16 cellular contexts compared by ENCODE assay signal in the genomic region with DNA sequence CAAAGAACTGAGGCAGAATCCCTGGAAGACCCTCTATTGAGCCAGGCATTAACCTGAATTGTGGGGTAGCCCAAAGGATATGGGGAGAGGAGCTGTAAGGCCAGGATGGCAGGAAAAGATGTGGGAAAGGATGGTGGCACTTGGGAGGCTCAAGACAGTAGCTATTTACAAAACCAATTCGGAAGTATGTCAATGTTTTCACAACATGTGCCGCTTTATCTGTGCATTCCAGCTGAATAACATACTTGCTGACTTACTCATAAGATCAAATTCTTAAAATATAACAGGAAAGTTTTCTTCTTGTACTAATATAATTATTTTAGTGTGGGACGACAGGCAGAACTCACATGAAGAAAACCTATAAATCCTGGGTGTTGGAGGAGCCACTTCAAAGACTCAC. TPM values are rescaled to one million over a fixed set of nuclear protein-coding genes. Genes with fewer than 3 reads are reported as not detected.
DNase-seq lines count a peak whose midpoint lies in the region; ATAC-seq and TF ChIP-seq lines count a peak whose summit lies in the region.
"Had no signal": no experiment of that assay in that cellular context is flagged by ENCODE, and none has a peak within 500 bp of the region (broad histone marks: within the 10 kb centered on the region; RNA-seq: fewer than 3 reads in every experiment).

No MANE protein-coding gene starts in this region.

- no peaks in the 10 kb centered on the region for H3F3A ChIP-seq in PC-3 (ENCODE audit: low read length, unreplicated experiment)

- in situ Hi-C loops in GM13977 (cut with MboI; ENCODE audit: low pct_unique_long_range_greater_than_20kb, low sequenced_read_pairs, unreplicated experiment), result loop anchor here (25.0 kb wide), 1 partner anchor 800 kb away; no protein-coding TSS in a partner anchor

- no peaks in the 10 kb centered on the region for H3K9me2 ChIP-seq in PC-3 (replicated peaks; ENCODE audit: low read length)

- intact Hi-C loops in PC-3 (cut with micrococcal nuclease), result no loop called here

- H3K36me3 ChIP-seq in BJ (ENCODE audit: control insufficient read depth, insufficient read depth, low read length), result no peaks in the 10 kb centered on the region
- no peaks in the 10 kb centered on the region for H3K36me3 ChIP-seq in PC-3 (ENCODE audit: low read depth, low read length)
- H3K36me3 ChIP-seq in H7 (replicated peaks; ENCODE audit: control insufficient read depth, insufficient read depth, low read length), result no peaks in the 10 kb centered on the region
- H3K36me3 ChIP-seq: gastroesophageal sphincter had no signal

- H4K20me1 ChIP-seq in PC-3 (ENCODE audit: low read length), result no peaks in the 10 kb centered on the region

- no peak overlapping the region for H3K9ac ChIP-seq in PC-3 (ENCODE audit: low read length)

- H3K27ac ChIP-seq in PC-3 (ENCODE audit: low read length), result no peak overlapping the region
- H3K27ac ChIP-seq: gastroesophageal sphincter, testis had no signal

- H3K4me3 ChIP-seq in BJ (ENCODE audit: low read depth, low read length) (no peak overlapping the region), PC-3 (ENCODE audit: low read length) (no peak overlapping the region), H7 (ENCODE audit: insufficient read depth, low read depth, low read length) (no peak overlapping the region)
- H3K4me3 ChIP-seq: gastroesophageal sphincter, testis had no signal

- no peak for TF ChIP-seq CTCF in BJ (IDR thresholded peaks at IDR 0.05; ENCODE audit: insufficient read depth, low read depth, low read length)
- no peak for TF ChIP-seq CTCF in PC-3 (conservative IDR thresholded peaks at IDR 0.05; ENCODE audit: low read depth, low read length)
- no peak for TF ChIP-seq CTCF in GM13977 (IDR thresholded peaks at IDR 0.05; ENCODE audit: extremely low read depth, insufficient read depth, missing control alignments)

- BruUV-seq in PC-3 (replicated peaks; lab: Mats Ljungman, UMichigan), result no TSS peak

- peak; percentile 40 for ATAC-seq in PC-3
- ATAC-seq: activated T-cell treated with anti-CD3 and anti-CD28 coated beads, Interleukin-2, amount 50 U/mL, for 4 hours; gastroesophageal sphincter; left ventricle myocardium superior had no signal

- H3K9me3 ChIP-seq in PC-3 (ENCODE audit: low read length), result no peaks in the 10 kb centered on the region
- H3K9me3 ChIP-seq: gastroesophageal sphincter, testis had no signal

- H3K4me2 ChIP-seq in PC-3 (ENCODE audit: low read length), result 0 out of 2 replicates have a peak overlapping the region, but pooled peaks have one; percentile 24

- no peak overlapping the region; the same call in 1 of the 2 replicates for H2AFZ ChIP-seq in PC-3 (ENCODE audit: low read length)

- H3K79me2 ChIP-seq in PC-3 (ENCODE audit: low read length), result no peaks in the 10 kb centered on the region

- POLR2A ChIA-PET in BJ (lab: Charles Lee) (no interaction called here), PC-3 (lab: Charles Lee; ENCODE audit: unreplicated experiment) (no interaction called here)

- CTCF ChIA-PET in BJ (lab: Yijun Ruan, JAX), result interaction anchor here (1.1 kb wide), 1 partner anchor 48 kb away, joined by 3 read pairs; no protein-coding TSS in a partner anchor
- CTCF ChIA-PET in PC-3 (lab: Charles Lee), result no interaction called here

- peaks cover 23% of the 10 kb centered on the region for H3K4me1 ChIP-seq in PC-3 (ENCODE audit: insufficient read depth, low read length)
- H3K4me1 ChIP-seq: gastroesophageal sphincter, testis had no signal

- peak; percentile 13 for DNase-seq in BJ (ENCODE audit: low read depth)
- peak; percentile 49 for DNase-seq in PC-3
- DNase-seq in dedifferentiated amniotic fluid mesenchymal stem cell (ENCODE audit: extremely low spot score), result peak; percentile 38
- peak; percentile 20 for DNase-seq in myocyte (ENCODE audit: low read depth)
- DNase-seq in GM13977 (ENCODE audit: low spot score), result no peak
- DNase-seq in stimulated activated CD4-positive, alpha-beta T cell treated with anti-CD3 and anti-CD28 coated beads, Interleukin-2, amount 100 ng/mL, for 24 hours, result no peak
- no peak for DNase-seq in hypothalamus (lab: John Stamatoyannopoulos, UW)
- DNase-seq in H7, result no peak
- DNase-seq: activated CD4-positive, alpha-beta memory T cell treated with anti-CD3 and anti-CD28 coated beads, Interleukin-2, amount 10 ng/mL, durations not matched to agents 7 days and 5 days; activated T-cell treated with anti-CD3 and anti-CD28 coated beads, Interleukin-2, amount 50 U/mL, for 4 hours; effector CD8-positive, alpha-beta T cell; GDM1; left ventricle myocardium superior; NCI-H1417 treated with DMSO at 0.1 percent for 48 hours; testis had no signal

- no peaks in the 10 kb centered on the region for H3K27me3 ChIP-seq in BJ (ENCODE audit: control insufficient read depth, insufficient read depth, low read length)
- no peaks in the 10 kb centered on the region for H3K27me3 ChIP-seq in PC-3 (ENCODE audit: low read length)
- no peaks in the 10 kb centered on the region for H3K27me3 ChIP-seq in H7 (ENCODE audit: control insufficient read depth, insufficient read depth, low read length)
- H3K27me3 ChIP-seq: gastroesophageal sphincter, testis had no signal

RNA-seq across cellular contexts. Expression of a gene that starts 10.6 kb away (rescaled TPM):
- 4.9 and 10.2 TPM in 2 replicates for polyA plus RNA-seq in BJ (2011; rRNA removed)
- 2.4 and 2.5 TPM in 2 replicates for polyA minus RNA-seq in BJ (2011; rRNA and poly(A)+ RNA removed)
- total RNA-seq in PC-3 (2014; rRNA removed), result 7.5 and 8.0 TPM in 2 replicates
- 17.2 and 19.9 TPM in 2 replicates for total RNA-seq in myocyte
- 7.4 TPM for polyA plus RNA-seq in myocyte (2012)
- 6.3 and 9.3 TPM in 2 replicates for total RNA-seq in H7 (2014; rRNA removed; shearing (Covaris generic))

Comparison
In these comparisons a context has a peak if more than half of its experiments do, and no peak if none do; other contexts are left out.
1. DNase-seq: peak in BJ (single experiment), PC-3 (single experiment), dedifferentiated amniotic fluid mesenchymal stem cell (single experiment) and myocyte (single experiment); none in GM13977 (single experiment), stimulated activated CD4-positive, alpha-beta T cell treated with anti-CD3 and anti-CD28 coated beads, Interleukin-2, amount 100 ng/mL, for 24 hours (0 of 2), hypothalamus (0 of 51) and H7 (single experiment).